In genomic region chr3:105997466-105997799, GRCh38 we compare ENCODE assay signal across 22 cellular contexts.
A peak's percentile ranks its signal among the peaks of the same experiment; 100 is the strongest.
DNase-seq lines count a peak whose midpoint lies in the region; ATAC-seq and TF ChIP-seq lines count a peak whose summit lies in the region.
"Had no signal": no experiment of that assay in that cellular context is flagged by ENCODE, and none has a peak within 500 bp of the region (broad histone marks: within the 10 kb centered on the region; RNA-seq: fewer than 3 reads in every experiment).

No MANE protein-coding gene starts in this region.

- no peaks in the 10 kb centered on the region for H3K4me1 ChIP-seq in breast epithelium
- no peaks in the 10 kb centered on the region for H3K4me1 ChIP-seq in lower lobe of right lung
- H3K4me1 ChIP-seq in upper lobe of left lung = no peaks in the 10 kb centered on the region
- H3K4me1 ChIP-seq in adrenal gland (replicated peaks in 1 of 2) = no peaks in the 10 kb centered on the region
- H3K4me1 ChIP-seq: SJSA1, stomach, tibial nerve had no signal

- no peak overlapping the region for H3K27ac Mint-ChIP-seq in T-cell
- H3K27ac Mint-ChIP-seq: GM23338; naive thymus-derived CD4-positive, alpha-beta T cell; T-helper 17 cell had no signal

- no peak overlapping the region for H3K4me3 Mint-ChIP-seq in T-cell
- H3K4me3 Mint-ChIP-seq: GM23338; naive thymus-derived CD4-positive, alpha-beta T cell; T-helper 17 cell had no signal

- H3K36me3 Mint-ChIP-seq in T-cell = peaks cover 16% of the 10 kb centered on the region

- H3K9me3 Mint-ChIP-seq in T-cell = peaks cover 6 to 30% (median 15%) of the 10 kb centered on the region in 3 donors

- H3K27ac ChIP-seq in breast epithelium (peak overlapping the region; percentile 78 to 80), lower lobe of right lung (peak overlapping the region; percentile 63), upper lobe of left lung (peak overlapping the region in 3 of 4 donors; percentile 37 to 59 (median 53)), adrenal gland (peak overlapping the region in 1 of 5 donors; percentile 61)
- H3K27ac ChIP-seq: SJSA1, stomach had no signal

- H3K27me3 ChIP-seq in breast epithelium = no peaks in the 10 kb centered on the region
- H3K27me3 ChIP-seq in lower lobe of right lung (ENCODE audit: low read depth) = no peaks in the 10 kb centered on the region
- H3K27me3 ChIP-seq in upper lobe of left lung = no peaks in the 10 kb centered on the region
- no peaks in the 10 kb centered on the region for H3K27me3 ChIP-seq in adrenal gland
- H3K27me3 ChIP-seq: SJSA1, stomach, tibial nerve had no signal

- TF ChIP-seq EP300 in upper lobe of left lung (IDR thresholded peaks at IDR 0.05) = no peak

- POLR2A ChIA-PET in T-cell (lab: Charles Lee) = no interaction called here

- no peaks in the 10 kb centered on the region for H3K4me1 Mint-ChIP-seq in T-cell
- H3K4me1 Mint-ChIP-seq: GM23338, T-helper 17 cell had no signal

- no peak for TF ChIP-seq POLR2A in breast epithelium (IDR thresholded peaks at IDR 0.05)
- TF ChIP-seq POLR2A in upper lobe of left lung (IDR thresholded peaks at IDR 0.05) = no peak
- TF ChIP-seq POLR2A in adrenal gland (IDR thresholded peaks at IDR 0.05) = no peak

- intact Hi-C loops in Right ventricle myocardium inferior (cut with DNase I) = no loop called here
- intact Hi-C loops in cardiac septum (cut with DNase I) = no loop called here
- intact Hi-C loops in breast epithelium (cut with DNase I; ENCODE audit: low total_unique reads) = no loop called here
- intact Hi-C loops in lower lobe of right lung (cut with DNase I) = no loop called here
- intact Hi-C loops in adrenal gland (cut with DNase I) = no loop called here

- CTCF ChIA-PET in T-cell (lab: Charles Lee) = no interaction called here

- no peaks in the 10 kb centered on the region for H3K36me3 ChIP-seq in breast epithelium
- no peaks in the 10 kb centered on the region for H3K36me3 ChIP-seq in lower lobe of right lung
- H3K36me3 ChIP-seq in upper lobe of left lung = no peaks in the 10 kb centered on the region
- no peaks in the 10 kb centered on the region for H3K36me3 ChIP-seq in adrenal gland (replicated peaks in 1 of 2)
- H3K36me3 ChIP-seq: SJSA1, stomach, tibial nerve had no signal

- H3K9me3 ChIP-seq in breast epithelium (peaks cover under 1 to 3% of the 10 kb centered on the region in 2 donors), lower lobe of right lung (peaks cover 7% of the 10 kb centered on the region), upper lobe of left lung (peaks cover 0 to 7% (median 4%) of the 10 kb centered on the region in 4 donors), adrenal gland (replicated peaks in 1 of 3) (peaks cover 0 to 5% (median 0%) of the 10 kb centered on the region in 3 donors)
- H3K9me3 ChIP-seq: SJSA1 had no signal

- WGBS in upper lobe of left lung, 2 donors = 78% methylated on average over 1 of the region's 1 CpG; no CpG with 5 or more reads in 1 of the 2 donors
- 79 to 83% (median 80%) methylated on average over 1 of the region's 1 CpG; no CpG with 5 or more reads in 1 of the 4 donors for WGBS in adrenal gland, 4 donors

- DNase-seq in Right ventricle myocardium inferior (ENCODE audit: missing footprints) (peak; percentile 43), cardiac septum (ENCODE audit: low spot score) (no peak), breast epithelium (ENCODE audit: low spot score in 2 of 2) (no peak), lower lobe of right lung (no peak), upper lobe of left lung (no peak), adrenal gland (no peak), T-cell (no peak)
- DNase-seq: 8988T; activated T-cell treated with anti-CD3 and anti-CD28 coated beads, Interleukin-2, amount 50 U/mL, for 1 hour; GF-D8; glutamatergic neuron; naive thymus-derived CD4-positive, alpha-beta T cell; NCI-H1417 treated with DMSO at 0.1 percent for 48 hours; NCI-H524; occipital lobe; stomach; T-helper 17 cell had no signal

- H3K27me3 Mint-ChIP-seq in T-cell = no peaks in the 10 kb centered on the region
- H3K27me3 Mint-ChIP-seq: naive thymus-derived CD4-positive, alpha-beta T cell; T-helper 17 cell had no signal

- no peak overlapping the region for H3K4me3 ChIP-seq in breast epithelium
- no peak overlapping the region for H3K4me3 ChIP-seq in lower lobe of right lung
- no peak overlapping the region for H3K4me3 ChIP-seq in upper lobe of left lung
- H3K4me3 ChIP-seq in adrenal gland = no peak overlapping the region
- H3K4me3 ChIP-seq: GM23338, SJSA1, stomach, tibial nerve had no signal

- ATAC-seq in Right ventricle myocardium inferior (peak; percentile 13), lower lobe of right lung (peak in 1 of 2 donors; percentile 9), upper lobe of left lung (ENCODE audit: low FRiP score in 2 of 2) (no peak), GM18502 (IDR thresholded peaks at IDR 0.05; ENCODE audit: poor library complexity, unreplicated experiment) (no peak), T-cell (replicated peaks in 1 of 4) (no peak)
- ATAC-seq: GM23338, Panc1, T-helper 17 cell had no signal

- TF ChIP-seq CTCF in breast epithelium (IDR thresholded peaks at IDR 0.05) = no peak
- no peak for TF ChIP-seq CTCF in lower lobe of right lung (IDR thresholded peaks at IDR 0.05)
- no peak for TF ChIP-seq CTCF in upper lobe of left lung (IDR thresholded peaks at IDR 0.05)
- no peak for TF ChIP-seq CTCF in adrenal gland (IDR thresholded peaks at IDR 0.05)
